16 cellular contexts compared by ENCODE assay signal in the genomic region with DNA sequence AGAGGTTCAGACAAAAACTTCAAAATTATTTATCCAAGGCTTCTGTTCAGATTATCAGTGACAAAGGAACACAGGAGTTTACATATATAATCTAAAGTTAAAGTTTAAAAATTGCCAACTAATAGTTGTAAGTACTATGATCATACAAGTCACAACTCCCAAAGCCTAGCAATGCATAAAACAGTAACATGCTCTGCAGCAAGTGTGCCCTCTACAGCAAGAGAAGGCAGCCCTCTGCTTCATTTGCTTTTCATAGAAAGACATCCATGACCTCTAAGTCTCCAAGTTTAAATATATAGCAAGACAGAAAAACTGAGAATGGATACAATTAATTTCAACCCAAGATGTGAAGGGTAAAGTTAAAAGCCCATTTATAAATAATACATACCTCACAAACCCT.
"Had no signal": no experiment of that assay in that cellular context is flagged by ENCODE, and none has a peak within 500 bp of the region (broad histone marks: within the 10 kb centered on the region; RNA-seq: fewer than 3 reads in every experiment).

No MANE protein-coding gene starts in this region.

- DNase-seq: activated CD4-positive, alpha-beta T cell treated with anti-CD3 and anti-CD28 coated beads for 1 hour; activated CD4-positive, alpha-beta T cell treated with anti-CD3 and anti-CD28 coated beads, Interleukin-2, amount 50 U/mL, for 48 hours; activated gamma-delta T cell treated with Interleukin-2 at 50 U/mL for 16 hours; activated naive CD8-positive, alpha-beta T cell treated with anti-CD3 and anti-CD28 coated beads, Interleukin-2, amount 50 U/mL, for 24 hours; aorta; effector CD8-positive, alpha-beta T cell; foreskin fibroblast; hippocampal formation; kidney; mesenchymal stem cell; pancreas; stimulated activated CD4-positive, alpha-beta T cell treated with anti-CD3 and anti-CD28 coated beads, Interleukin-12 subunit alpha, Interleukin-12 subunit beta, amount 100 ng/mL, for 4 hours; SW 1271; thyroid gland; uterus had no signal

- H3K4me3 ChIP-seq: pancreas, thyroid gland, uterus had no signal

- FAIRE-seq: kidney, pancreas had no signal

- H3K27ac ChIP-seq: pancreas, thyroid gland, uterus had no signal

- H3K27me3 Mint-ChIP-seq: activated naive CD8-positive, alpha-beta T cell treated with anti-CD3 and anti-CD28 coated beads, Interleukin-2, amount 50 U/mL, for 24 hours; stimulated activated memory B cell treated with anti-CD40 and anti-IgM and Interleukin-4, amounts not matched to agents 10 μg/mL and 1 μg/mL and 100 μg/mL, for 72 hours had no signal

- H3K9me3 Mint-ChIP-seq: activated naive CD8-positive, alpha-beta T cell treated with anti-CD3 and anti-CD28 coated beads, Interleukin-2, amount 50 U/mL, for 24 hours; stimulated activated memory B cell treated with anti-CD40 and anti-IgM and Interleukin-4, amounts not matched to agents 10 μg/mL and 1 μg/mL and 100 μg/mL, for 72 hours had no signal

- ATAC-seq: activated naive CD8-positive, alpha-beta T cell treated with anti-CD3 and anti-CD28 coated beads, Interleukin-2, amount 50 U/mL, for 24 hours; stimulated activated memory B cell treated with anti-CD40 and anti-IgM and Interleukin-4, amounts not matched to agents 10 μg/mL and 1 μg/mL and 100 μg/mL, for 72 hours had no signal

- H3K27ac Mint-ChIP-seq: activated naive CD8-positive, alpha-beta T cell treated with anti-CD3 and anti-CD28 coated beads, Interleukin-2, amount 50 U/mL, for 24 hours; stimulated activated memory B cell treated with anti-CD40 and anti-IgM and Interleukin-4, amounts not matched to agents 10 μg/mL and 1 μg/mL and 100 μg/mL, for 72 hours had no signal

- H3K4me1 ChIP-seq: uterus had no signal

- H3K36me3 ChIP-seq: pancreas, thyroid gland, uterus had no signal

- H3K9me3 ChIP-seq: pancreas, thyroid gland, uterus had no signal

- H3K4me3 Mint-ChIP-seq: activated naive CD8-positive, alpha-beta T cell treated with anti-CD3 and anti-CD28 coated beads, Interleukin-2, amount 50 U/mL, for 24 hours; stimulated activated memory B cell treated with anti-CD40 and anti-IgM and Interleukin-4, amounts not matched to agents 10 μg/mL and 1 μg/mL and 100 μg/mL, for 72 hours had no signal

- H3K27me3 ChIP-seq: pancreas, thyroid gland, uterus had no signal

- H3K36me3 Mint-ChIP-seq: stimulated activated memory B cell treated with anti-CD40 and anti-IgM and Interleukin-4, amounts not matched to agents 10 μg/mL and 1 μg/mL and 100 μg/mL, for 72 hours had no signal
